ENCODE assay signal across 9 cellular contexts in the genomic region with DNA sequence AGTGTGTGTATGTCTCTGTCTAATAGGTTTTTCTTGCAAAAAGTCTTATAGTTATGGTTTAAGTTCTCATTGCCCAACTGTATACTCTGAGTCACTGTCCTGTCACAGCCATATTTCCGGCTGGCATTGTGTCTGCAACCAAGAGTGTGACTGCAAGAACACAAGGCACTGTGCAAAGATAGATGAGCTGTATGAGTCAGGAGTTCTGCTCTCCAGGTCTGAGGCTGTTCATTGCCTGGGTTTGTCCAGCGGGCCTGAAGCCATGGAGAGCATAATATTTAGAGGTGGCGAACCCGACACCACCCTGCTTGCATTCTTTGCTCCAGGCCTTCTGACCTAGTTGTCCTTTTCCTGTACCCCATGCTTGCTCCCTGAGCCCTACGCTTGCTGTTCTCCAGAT. TPM values are rescaled to one million over a fixed set of nuclear protein-coding genes. Genes with fewer than 3 reads are reported as not detected.
DNase-seq lines count a peak whose midpoint lies in the region; ATAC-seq and TF ChIP-seq lines count a peak whose summit lies in the region.
"Had no signal": no experiment of that assay in that cellular context is flagged by ENCODE, and none has a peak within 500 bp of the region (broad histone marks: within the 10 kb centered on the region; RNA-seq: fewer than 3 reads in every experiment).

No MANE protein-coding gene starts in this region.

- CTCF ChIA-PET in BJ (lab: Yijun Ruan, JAX), result no interaction called here

- intact Hi-C loops in adrenal gland (cut with DNase I), result no loop called here
- intact Hi-C loops in lower lobe of right lung (cut with DNase I), result no loop called here

- no peaks in the 10 kb centered on the region for H3K9me3 ChIP-seq in adrenal gland (replicated peaks in 1 of 3)
- H3K9me3 ChIP-seq in lower lobe of right lung, result no peaks in the 10 kb centered on the region

- TF ChIP-seq CTCF in BJ (IDR thresholded peaks at IDR 0.05; ENCODE audit: insufficient read depth, low read depth, low read length) (no peak), adrenal gland (IDR thresholded peaks at IDR 0.05) (no peak), lower lobe of right lung (IDR thresholded peaks at IDR 0.05) (no peak)

- H3K27ac ChIP-seq in adrenal gland (no peak overlapping the region), lower lobe of right lung (no peak overlapping the region), caudate nucleus (ENCODE audit: low read depth, low read length) (no peak overlapping the region)

- ATAC-seq in lower lobe of right lung (peak; percentile 67 to 87), HG02588 (IDR thresholded peaks at IDR 0.05; ENCODE audit: unreplicated experiment) (no peak)

- POLR2A ChIA-PET in BJ (lab: Charles Lee), result no interaction called here

- no peak for TF ChIP-seq POLR2A in adrenal gland (IDR thresholded peaks at IDR 0.05)

- no peaks in the 10 kb centered on the region for H3K4me1 ChIP-seq in adrenal gland (replicated peaks in 1 of 2)
- H3K4me1 ChIP-seq in lower lobe of right lung, result no peaks in the 10 kb centered on the region

- DNase-seq in BJ (ENCODE audit: low read depth), result peak; percentile 62
- DNase-seq in LoVo (ENCODE audit: low spot score), result peak; percentile 21
- peak; percentile 24 to 72 (median 64) for DNase-seq in adrenal gland
- peak; percentile 46 for DNase-seq in lower lobe of right lung
- no peak for DNase-seq in stimulated activated CD4-positive, alpha-beta T cell treated with anti-CD3 and anti-CD28 coated beads, Interleukin-2, amount 100 ng/mL, for 24 hours
- no peak for DNase-seq in NAMALWA (ENCODE audit: low spot score)
- DNase-seq in caudate nucleus (lab: John Stamatoyannopoulos, UW), result no peak
- DNase-seq: amygdala had no signal

- WGBS in adrenal gland, 4 donors, result 65 to 78% (median 74%) methylated on average over 5 of the region's 5 CpGs

- H3K36me3 ChIP-seq in BJ (ENCODE audit: control insufficient read depth, insufficient read depth, low read length) (no peaks in the 10 kb centered on the region), adrenal gland (replicated peaks in 1 of 2) (no peaks in the 10 kb centered on the region), lower lobe of right lung (no peaks in the 10 kb centered on the region)

- H3K4me3 ChIP-seq in BJ (ENCODE audit: low read depth, low read length) (no peak overlapping the region), adrenal gland (no peak overlapping the region), lower lobe of right lung (no peak overlapping the region)

- H3K27me3 ChIP-seq in BJ (ENCODE audit: control insufficient read depth, insufficient read depth, low read length) (no peaks in the 10 kb centered on the region), adrenal gland (no peaks in the 10 kb centered on the region), lower lobe of right lung (ENCODE audit: low read depth) (no peaks in the 10 kb centered on the region)

RNA-seq across cellular contexts. Expression of a gene that starts 50.9 kb away (rescaled TPM):
- polyA plus RNA-seq in BJ (2011; rRNA removed) (2.6 and 2.9 TPM in 2 replicates), adrenal gland (1 to 10 TPM; 1.4 to 2.1 (median 1.5) TPM)
- 1.9 and 6.8 TPM in 2 replicates for polyA minus RNA-seq in BJ (2011; rRNA and poly(A)+ RNA removed)
- total RNA-seq in adrenal gland (1 to 10 TPM in 6 of 8 donors, under 1 TPM in 2; 0.30 to 3.5 (median 2.2) TPM), lower lobe of right lung (2.1 TPM)

Comparison
In these comparisons a context has a peak if more than half of its experiments do, and no peak if none do; other contexts are left out.
1. DNase-seq: peak in BJ (single experiment), LoVo (single experiment), adrenal gland (7 of 7) and lower lobe of right lung (single experiment); none in stimulated activated CD4-positive, alpha-beta T cell treated with anti-CD3 and anti-CD28 coated beads, Interleukin-2, amount 100 ng/mL, for 24 hours (0 of 2), NAMALWA (single experiment) and caudate nucleus (0 of 61).